18 cellular contexts compared by ENCODE assay signal in the genomic region with DNA sequence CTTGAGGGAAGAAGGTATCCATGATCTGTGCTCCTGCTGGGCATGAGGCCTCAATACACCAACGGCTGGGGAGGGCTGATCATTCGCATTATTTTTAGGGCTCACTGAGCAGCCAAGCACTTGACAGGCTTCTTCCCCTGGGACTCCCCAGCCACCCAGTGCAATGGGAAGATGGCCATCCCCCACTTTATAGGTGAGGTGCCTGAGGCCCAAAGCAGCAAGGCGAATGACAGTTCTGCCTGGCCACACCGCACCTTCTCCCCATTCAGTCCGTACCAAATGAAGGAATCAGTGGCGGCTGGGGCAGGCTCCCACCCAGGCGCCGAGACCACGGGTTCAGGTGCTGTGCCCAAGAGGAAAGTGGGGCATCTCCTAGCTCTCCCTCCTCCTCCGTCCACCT. TPM values are rescaled to one million over a fixed set of nuclear protein-coding genes. Genes with fewer than 3 reads are reported as not detected.
DNase-seq lines count a peak whose midpoint lies in the region; ATAC-seq, FAIRE-seq and TF ChIP-seq lines count a peak whose summit lies in the region.
"Had no signal": no experiment of that assay in that cellular context is flagged by ENCODE, and none has a peak within 500 bp of the region (broad histone marks: within the 10 kb centered on the region; RNA-seq: fewer than 3 reads in every experiment).

No MANE protein-coding gene starts in this region.

- peaks cover 59 to 68% (median 64%) of the 10 kb centered on the region in 11 experiments for H3K36me3 ChIP-seq in BLaER1 treated with 17β-estradiol and CSF1 and Interleukin-3, amounts not matched to agents 10 nM and 100 nM
- peaks cover 4 to 37% of the 10 kb centered on the region in 2 experiments for H3K36me3 ChIP-seq in GM12878 (ENCODE audit: control insufficient read depth in 2 of 2, insufficient read depth in 2 of 2, low read length in 1 of 2)
- H3K36me3 ChIP-seq in upper lobe of right lung = peaks cover 38% of the 10 kb centered on the region

- no peak overlapping the region for H3K27ac Mint-ChIP-seq in activated CD4-positive, alpha-beta T cell treated with anti-CD3 and anti-CD28 coated beads, Interleukin-2, amount 10 ng/mL, durations not matched to agents 7 days and 5 days
- no peak overlapping the region for H3K27ac Mint-ChIP-seq in MCF 10A (ENCODE audit: low read depth, unreplicated experiment)
- H3K27ac Mint-ChIP-seq: B cell; CD4-positive, alpha-beta T cell; HFFc6 had no signal

- BruUV-seq in GM12878 (replicated peaks; lab: Mats Ljungman, UMichigan) = no TSS peak
- no TSS peak for BruUV-seq in MCF 10A (replicated peaks; lab: Mats Ljungman, UMichigan)

- POLR2A ChIA-PET in GM12878 (lab: Charles Lee) = interaction anchor here (1.0 kb wide), 1 partner anchor 11 kb away, joined by 6 read pairs; no protein-coding TSS in a partner anchor
- POLR2A ChIA-PET in activated CD4-positive, alpha-beta T cell treated with anti-CD3 and anti-CD28 coated beads, Interleukin-2, amount 10 ng/mL, durations not matched to agents 7 days and 5 days (lab: Charles Lee) = no interaction called here
- POLR2A ChIA-PET in MCF 10A (lab: Yijun Ruan, JAX) = interaction anchor here (0.6 kb wide), 1 partner anchor 350 kb away, joined by 3 read pairs; no protein-coding TSS in a partner anchor

- no peak overlapping the region for H3K4me3 Mint-ChIP-seq in activated CD4-positive, alpha-beta T cell treated with anti-CD3 and anti-CD28 coated beads, Interleukin-2, amount 10 ng/mL, durations not matched to agents 7 days and 5 days
- no peak overlapping the region for H3K4me3 Mint-ChIP-seq in MCF 10A (ENCODE audit: unreplicated experiment)
- H3K4me3 Mint-ChIP-seq: B cell; CD4-positive, alpha-beta T cell; HFFc6 had no signal

- no peak overlapping the region for H3K4me2 ChIP-seq in BLaER1 treated with 17β-estradiol and CSF1 and Interleukin-3, amounts not matched to agents 10 nM and 100 nM
- no peak overlapping the region for H3K4me2 ChIP-seq in GM12878 (ENCODE audit: control insufficient read depth, insufficient read depth)

- H3K36me3 Mint-ChIP-seq in activated CD4-positive, alpha-beta T cell treated with anti-CD3 and anti-CD28 coated beads, Interleukin-2, amount 10 ng/mL, durations not matched to agents 7 days and 5 days (ENCODE audit: low read depth) = peaks cover 50% of the 10 kb centered on the region
- H3K36me3 Mint-ChIP-seq in MCF 10A (ENCODE audit: insufficient read depth, unreplicated experiment) = peaks cover 57% of the 10 kb centered on the region

- DNase-seq in GM12878 (ENCODE audit: low read depth, low spot score) (no peak), posterior vena cava (ENCODE audit: low spot score) (peak; percentile 42), upper lobe of right lung (peak; percentile 38), UCSD-AML1 (lab: John Stamatoyannopoulos, UW; ENCODE audit: unreplicated experiment) (no peak), MCF 10A (ENCODE audit: unreplicated experiment) (no peak)
- DNase-seq in activated CD4-positive, alpha-beta T cell treated with anti-CD3 and anti-CD28 coated beads, Interleukin-2, amount 10 ng/mL, durations not matched to agents 7 days and 5 days = no peak
- DNase-seq: CD4-positive, alpha-beta T cell; GOT3; H7; HFFc6 had no signal

- TF ChIP-seq EP300 in GM12878 (IDR thresholded peaks at IDR 0.05; ENCODE audit: borderline replicate concordance in 1 of 2, control insufficient read depth in 1 of 2, low read depth in 2 of 2, low read length in 2 of 2) = no peak

- SMC1A ChIA-PET in GM12878 (lab: Charles Lee; ENCODE audit: uncharacterized antibody, unreplicated experiment) = no interaction called here

- CTCF ChIA-PET in GM12878 (lab: Yijun Ruan, JAX) = no interaction called here
- CTCF ChIA-PET in activated CD4-positive, alpha-beta T cell treated with anti-CD3 and anti-CD28 coated beads, Interleukin-2, amount 10 ng/mL, durations not matched to agents 7 days and 5 days (lab: Charles Lee) = no interaction called here
- CTCF ChIA-PET in MCF 10A (lab: Yijun Ruan, JAX) = interaction anchor here (0.6 to 0.8 kb wide), 3 partner anchors 302 to 746 kb away, joined by 3 read pairs; no protein-coding TSS in a partner anchor

- H2AFZ ChIP-seq in GM12878 (ENCODE audit: control insufficient read depth, low read depth, low read length) = no peak overlapping the region

- H3K9ac ChIP-seq in BLaER1 treated with 17β-estradiol and CSF1 and Interleukin-3, amounts not matched to agents 10 nM and 100 nM = no peak overlapping the region
- no peak overlapping the region for H3K9ac ChIP-seq in GM12878 (ENCODE audit: control insufficient read depth, insufficient read depth, low read length)

- no peaks in the 10 kb centered on the region for H4K20me1 ChIP-seq in BLaER1 treated with 17β-estradiol and CSF1 and Interleukin-3, amounts not matched to agents 10 nM and 100 nM
- H4K20me1 ChIP-seq in GM12878 (ENCODE audit: control insufficient read depth, insufficient read depth) = no peaks in the 10 kb centered on the region

- H3K4me3 ChIP-seq in BLaER1 treated with 17β-estradiol and CSF1 and Interleukin-3, amounts not matched to agents 10 nM and 100 nM = peak overlapping the region in 8 of 10 experiments; percentile 8 to 47 (median 36); a peak in 11 of 20 replicates
- no peak overlapping the region for H3K4me3 ChIP-seq in GM12878
- no peak overlapping the region for H3K4me3 ChIP-seq in upper lobe of right lung

- no peak overlapping the region for H3K27ac ChIP-seq in BLaER1 treated with 17β-estradiol and CSF1 and Interleukin-3, amounts not matched to agents 10 nM and 100 nM
- H3K27ac ChIP-seq in GM12878 (ENCODE audit: control insufficient read depth, insufficient read depth) (no peak overlapping the region), upper lobe of right lung (no peak overlapping the region)
- H3K27ac ChIP-seq: C4-2B had no signal

- H3K4me1 Mint-ChIP-seq in activated CD4-positive, alpha-beta T cell treated with anti-CD3 and anti-CD28 coated beads, Interleukin-2, amount 10 ng/mL, durations not matched to agents 7 days and 5 days = peaks cover 17% of the 10 kb centered on the region
- H3K4me1 Mint-ChIP-seq in MCF 10A (ENCODE audit: insufficient read depth, unreplicated experiment) = no peaks in the 10 kb centered on the region
- H3K4me1 Mint-ChIP-seq: B cell had no signal

- H3K27me3 ChIP-seq in BLaER1 treated with 17β-estradiol and CSF1 and Interleukin-3, amounts not matched to agents 10 nM and 100 nM = no peaks in the 10 kb centered on the region
- no peaks in the 10 kb centered on the region for H3K27me3 ChIP-seq in GM12878 (replicated peaks in 1 of 2; ENCODE audit: control insufficient read depth in 2 of 2, insufficient read depth in 2 of 2, low read length in 1 of 2)
- no peaks in the 10 kb centered on the region for H3K27me3 ChIP-seq in upper lobe of right lung

- in situ Hi-C loops in GM12878 (cut with MboI) = no loop called here

- peak; percentile 32; the same call in 1 of the 2 replicates for TF ChIP-seq POLR2A in GM12878 (IDR thresholded peaks at IDR 0.05; ENCODE audit: low read depth, low read length)

- FAIRE-seq in GM12878 (lab: Jason Lieb, UNC) = no peak
- FAIRE-seq: D721Med, G401.6 had no signal

- TF ChIP-seq CTCF in GM12878 (IDR thresholded peaks at IDR 0.05 in 2 of 3, conservative IDR thresholded peaks at IDR 0.05 in 1 of 3; ENCODE audit: control insufficient read depth in 2 of 3, extremely low read depth in 1 of 3, insufficient read depth in 1 of 3, low read depth in 3 of 3, low read length in 3 of 3) (no peak), upper lobe of right lung (IDR thresholded peaks at IDR 0.05) (no peak), MCF 10A (IDR thresholded peaks at IDR 0.05; ENCODE audit: unreplicated experiment) (no peak)

- H3K27me3 Mint-ChIP-seq in activated CD4-positive, alpha-beta T cell treated with anti-CD3 and anti-CD28 coated beads, Interleukin-2, amount 10 ng/mL, durations not matched to agents 7 days and 5 days = no peaks in the 10 kb centered on the region
- H3K27me3 Mint-ChIP-seq in MCF 10A (ENCODE audit: insufficient read depth, unreplicated experiment) = peaks cover 10% of the 10 kb centered on the region
- H3K27me3 Mint-ChIP-seq: B cell; CD4-positive, alpha-beta T cell had no signal

- intact Hi-C loops in GM12878 (cut with micrococcal nuclease; ENCODE audit: unreplicated experiment) = no loop called here
- intact Hi-C loops in posterior vena cava (cut with DNase I) = no loop called here
- intact Hi-C loops in upper lobe of right lung (cut with DNase I) = no loop called here
- intact Hi-C loops in MCF 10A (cut with micrococcal nuclease) = no loop called here

- no peaks in the 10 kb centered on the region for H3K4me1 ChIP-seq in BLaER1 treated with 17β-estradiol and CSF1 and Interleukin-3, amounts not matched to agents 10 nM and 100 nM
- H3K4me1 ChIP-seq in GM12878 (ENCODE audit: control insufficient read depth, insufficient read depth, low read length) (no peaks in the 10 kb centered on the region), upper lobe of right lung (no peaks in the 10 kb centered on the region)
- H3K4me1 ChIP-seq: Caco-2 had no signal

- WGBS in GM12878 (ENCODE audit: insufficient coverage, insufficient replicate concordance, low lambda C conversion rate, missing lambda C conversion rate) = over 99% methylated on average over 10 of the region's 10 CpGs

- H3K9me3 Mint-ChIP-seq in activated CD4-positive, alpha-beta T cell treated with anti-CD3 and anti-CD28 coated beads, Interleukin-2, amount 10 ng/mL, durations not matched to agents 7 days and 5 days = peaks cover 14% of the 10 kb centered on the region
- peaks cover 12% of the 10 kb centered on the region for H3K9me3 Mint-ChIP-seq in MCF 10A (ENCODE audit: unreplicated experiment)

- H3K9me3 ChIP-seq in BLaER1 treated with 17β-estradiol and CSF1 and Interleukin-3, amounts not matched to agents 10 nM and 100 nM (replicated peaks in 1 of 11) = peaks cover 43 to 54% (median 51%) of the 10 kb centered on the region in 11 experiments
- peaks cover 7% of the 10 kb centered on the region; the same call in 2 of the 3 replicates for H3K9me3 ChIP-seq in GM12878 (replicated peaks; ENCODE audit: control insufficient read depth, insufficient read depth, low read length)
- H3K9me3 ChIP-seq in upper lobe of right lung = peaks cover 12% of the 10 kb centered on the region

- no peaks in the 10 kb centered on the region for H3K79me2 ChIP-seq in GM12878 (ENCODE audit: control insufficient read depth, insufficient read depth, low read length)

- ATAC-seq in GM12878 (no peak), upper lobe of right lung (no peak)
- ATAC-seq: HCT116 had no signal

- RAD21 ChIA-PET in GM12878 (lab: Charles Lee; ENCODE audit: unreplicated experiment) = no interaction called here

- no peak for TF ChIP-seq RAD21 in GM12878 (IDR thresholded peaks at IDR 0.05; ENCODE audit: insufficient read depth, low read depth, low read length)

RNA-seq across cellular contexts. Expression of a gene that starts 4.4 kb away (rescaled TPM):
- total RNA-seq in GM12878 (2013; cell fraction: nucleolus; rRNA removed) = 0.84 and 1.7 TPM in 2 replicates
- total RNA-seq in GM12878 (2014; rRNA removed) = 0.44 TPM in 1 of 2 replicates, not detected in the other
- 0.31 and 0.37 TPM in 2 replicates for total RNA-seq in GM12878 (2014; rRNA removed; fragmentation: Illumina TruSeq; extraction: Trizol)
- total RNA-seq in GM12878 (2021) = 0.41 TPM in 1 of 2 replicates, not detected in the other
- not detected for polyA plus RNA-seq in GM12878 (2011; ENCODE audit: low read depth)
- 0.27 and 0.32 TPM in 2 replicates for polyA plus RNA-seq in GM12878 (2011; rRNA removed)
- polyA plus RNA-seq in GM12878 (2011; cell fraction: cytosol; rRNA removed) = 0.17 and 0.19 TPM in 2 replicates
- 1.0 and 1.2 TPM in 2 replicates for polyA plus RNA-seq in GM12878 (2011; cell fraction: nucleus; rRNA removed)
- 0.25 and 1.2 TPM in 2 replicates for polyA plus RNA-seq in GM12878 (2012)
- 0.51 TPM in 1 of 2 replicates, not detected in the other for polyA plus RNA-seq in GM12878 (2014; fragmentation: Illumina TruSeq; extraction: Trizol)
- polyA plus RNA-seq in GM12878 (2014; fragmentation: Nextera tagmentation; extraction: Ambion mirVana) = under 1 TPM in 1 of 2 experiments, not detected in 1; 0.11 TPM
- 0.15 and 0.33 TPM in 2 replicates for polyA plus RNA-seq in GM12878 (2014; rRNA removed)
- not detected for polyA plus RNA-seq in GM12878 (2016; fragmentation: Nextera tagmentation; extraction: Ambion mirVana)
- polyA minus RNA-seq in GM12878 (2011; rRNA and poly(A)+ RNA removed) = 0.46 TPM in 1 of 2 replicates, not detected in the other
- polyA minus RNA-seq in GM12878 (2011; cell fraction: cytosol; rRNA and poly(A)+ RNA removed) = not detected in 2 replicates
- 0.67 and 0.97 TPM in 2 replicates for polyA minus RNA-seq in GM12878 (2011; cell fraction: nucleus; rRNA and poly(A)+ RNA removed)
- under 1 TPM in 1 of 2 donors, not detected in 1; 0.43 TPM for total RNA-seq in posterior vena cava
- total RNA-seq in upper lobe of right lung = 0.87 TPM
- total RNA-seq in activated CD4-positive, alpha-beta T cell treated with anti-CD3 and anti-CD28 coated beads, Interleukin-2, amount 10 ng/mL, durations not matched to agents 7 days and 5 days = 1 to 10 TPM; 2.7 to 3.2 TPM
- total RNA-seq in MCF 10A (2022) = 0.42 TPM in 1 of 2 replicates, not detected in the other
- total RNA-seq: A172 had no signal

RNA-seq across cellular contexts. Expression of a gene that starts 12.9 kb away (rescaled TPM):
- total RNA-seq in GM12878 (2013; cell fraction: nucleolus; rRNA removed) = not detected in 2 replicates
- total RNA-seq in GM12878 (2014; rRNA removed) (1.3 TPM in 1 of 2 replicates, not detected in the other), GM12878 (2014; rRNA removed; fragmentation: Illumina TruSeq; extraction: Trizol) (0.22 and 0.28 TPM in 2 replicates), GM12878 (2021) (0.44 TPM in 1 of 2 replicates, not detected in the other), posterior vena cava (under 1 TPM; 0.38 to 0.65 TPM), upper lobe of right lung (not detected), MCF 10A (2022) (not detected in 2 replicates)
- not detected for polyA plus RNA-seq in GM12878 (2011; ENCODE audit: low read depth)
- polyA plus RNA-seq in GM12878 (2011; rRNA removed) (0.27 and 0.38 TPM in 2 replicates), GM12878 (2014; fragmentation: Illumina TruSeq; extraction: Trizol) (0.38 TPM in 1 of 2 replicates, not detected in the other), GM12878 (2014; fragmentation: Nextera tagmentation; extraction: Ambion mirVana) (under 1 TPM; 0.61 to 0.77 TPM), GM12878 (2014; rRNA removed) (not detected in 2 replicates), GM12878 (2016; fragmentation: Nextera tagmentation; extraction: Ambion mirVana) (under 1 TPM; 0.32 to 0.55 TPM)
- 0.25 TPM in 1 of 2 replicates, not detected in the other for polyA plus RNA-seq in GM12878 (2011; cell fraction: cytosol; rRNA removed)
- polyA plus RNA-seq in GM12878 (2011; cell fraction: nucleus; rRNA removed) = 0.47 and 0.52 TPM in 2 replicates
- 0.61 TPM in 1 of 2 replicates, not detected in the other for polyA plus RNA-seq in GM12878 (2012)
- polyA minus RNA-seq in GM12878 (2011; rRNA and poly(A)+ RNA removed) = not detected in 2 replicates
- polyA minus RNA-seq in GM12878 (2011; cell fraction: cytosol; rRNA and poly(A)+ RNA removed) = not detected in 2 replicates
- polyA minus RNA-seq in GM12878 (2011; cell fraction: nucleus; rRNA and poly(A)+ RNA removed) = not detected in 2 replicates
- 1 to 10 TPM in 1 of 2 experiments, under 1 TPM in 1; 0.89 to 1.9 TPM for total RNA-seq in activated CD4-positive, alpha-beta T cell treated with anti-CD3 and anti-CD28 coated beads, Interleukin-2, amount 10 ng/mL, durations not matched to agents 7 days and 5 days
- total RNA-seq: A172, Caco-2 had no signal

RNA-seq across cellular contexts. Expression of a gene that starts 51.8 kb away (rescaled TPM):
- 34.7 and 35.4 TPM in 2 replicates for total RNA-seq in GM12878 (2013; cell fraction: nucleolus; rRNA removed)
- 71.2 and 73.9 TPM in 2 replicates for total RNA-seq in GM12878 (2014; rRNA removed)
- 65.1 and 66.2 TPM in 2 replicates for total RNA-seq in GM12878 (2014; rRNA removed; fragmentation: Illumina TruSeq; extraction: Trizol)
- total RNA-seq in GM12878 (2021) = 77.0 and 77.7 TPM in 2 replicates
- 28.1 TPM for polyA plus RNA-seq in GM12878 (2011; ENCODE audit: low read depth)
- polyA plus RNA-seq in GM12878 (2011; rRNA removed) = 86.5 and 100 TPM in 2 replicates
- 73.8 and 90.9 TPM in 2 replicates for polyA plus RNA-seq in GM12878 (2011; cell fraction: cytosol; rRNA removed)
- 56.3 and 61.4 TPM in 2 replicates for polyA plus RNA-seq in GM12878 (2011; cell fraction: nucleus; rRNA removed)
- 59.7 and 63.6 TPM in 2 replicates for polyA plus RNA-seq in GM12878 (2012)
- 61.5 and 79.2 TPM in 2 replicates for polyA plus RNA-seq in GM12878 (2014; fragmentation: Illumina TruSeq; extraction: Trizol)
- polyA plus RNA-seq in GM12878 (2014; fragmentation: Nextera tagmentation; extraction: Ambion mirVana) = 100 to 1,000 TPM in 1 of 2 experiments, 10 to 100 TPM in 1; 99.3 to 133 TPM
- polyA plus RNA-seq in GM12878 (2014; rRNA removed) = 69.1 and 71.4 TPM in 2 replicates
- polyA plus RNA-seq in GM12878 (2016; fragmentation: Nextera tagmentation; extraction: Ambion mirVana) = 100 to 1,000 TPM; 124 TPM
- 37.5 and 54.1 TPM in 2 replicates for polyA minus RNA-seq in GM12878 (2011; rRNA and poly(A)+ RNA removed)
- 10.6 and 19.2 TPM in 2 replicates for polyA minus RNA-seq in GM12878 (2011; cell fraction: cytosol; rRNA and poly(A)+ RNA removed)
- 14.1 and 19.7 TPM in 2 replicates for polyA minus RNA-seq in GM12878 (2011; cell fraction: nucleus; rRNA and poly(A)+ RNA removed)
- 10 to 100 TPM; 68.2 to 68.7 TPM for total RNA-seq in posterior vena cava
- 77.4 TPM for total RNA-seq in upper lobe of right lung
- 100 to 1,000 TPM; 106 to 107 TPM for total RNA-seq in activated CD4-positive, alpha-beta T cell treated with anti-CD3 and anti-CD28 coated beads, Interleukin-2, amount 10 ng/mL, durations not matched to agents 7 days and 5 days
- total RNA-seq in MCF 10A (2022) = 66.4 and 72.8 TPM in 2 replicates

Comparison
In these comparisons a context has a peak if more than half of its experiments do, and no peak if none do; other contexts are left out.
1. H3K4me3 ChIP-seq: peak in BLaER1 treated with 17β-estradiol and CSF1 and Interleukin-3, amounts not matched to agents 10 nM and 100 nM (8 of 10); none in GM12878 (single experiment) and upper lobe of right lung (single experiment).
2. DNase-seq: peak in posterior vena cava (single experiment) and upper lobe of right lung (single experiment); none in GM12878 (single experiment), activated CD4-positive, alpha-beta T cell treated with anti-CD3 and anti-CD28 coated beads, Interleukin-2, amount 10 ng/mL, durations not matched to agents 7 days and 5 days (single experiment), UCSD-AML1 (single experiment) and MCF 10A (single experiment).